ENCODE assay signal across 32 cellular contexts in the genomic region with DNA sequence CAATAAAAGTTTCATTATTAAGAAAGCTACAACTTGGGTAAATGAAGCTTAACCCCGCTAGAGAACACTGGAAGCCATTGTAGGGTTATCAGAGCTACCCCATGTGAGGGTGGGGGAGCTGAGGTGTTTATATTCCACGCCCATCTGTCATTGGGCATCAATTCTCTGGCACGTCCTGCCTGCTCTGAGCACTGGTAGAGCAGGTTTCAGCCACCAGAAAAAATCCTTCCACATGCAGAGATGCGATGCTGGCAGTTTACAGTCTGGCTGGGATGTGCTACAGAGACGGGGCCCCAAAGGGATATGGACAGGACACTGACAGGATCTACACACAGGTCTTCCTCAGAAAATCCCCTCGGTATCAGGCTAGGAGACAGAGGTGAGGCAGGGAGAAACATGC. TPM values are rescaled to one million over a fixed set of nuclear protein-coding genes. Genes with fewer than 3 reads are reported as not detected.
DNase-seq lines count a peak whose midpoint lies in the region; ATAC-seq, FAIRE-seq and TF ChIP-seq lines count a peak whose summit lies in the region.
"Had no signal": no experiment of that assay in that cellular context is flagged by ENCODE, and none has a peak within 500 bp of the region (broad histone marks: within the 10 kb centered on the region; RNA-seq: fewer than 3 reads in every experiment).

No MANE protein-coding gene starts in this region.

- DNase-seq in Calu3 = peak; percentile 66
- peak; percentile 32 for DNase-seq in NCI-H1048 (lab: John Stamatoyannopoulos, UW)
- DNase-seq in bronchial epithelial cell (ENCODE audit: low read depth) = peak; percentile 18
- no peak for DNase-seq in osteoblast (ENCODE audit: insufficient read length, low spot score, missing footprints)
- no peak for DNase-seq in islet precursor cell
- DNase-seq in erythroblast (lab: John Stamatoyannopoulos, UW) = no peak
- DNase-seq in osteocyte (ENCODE audit: extremely low spot score, unreplicated experiment) = no peak
- DNase-seq in activated T-cell treated with anti-CD3 and anti-CD28 coated beads, Interleukin-2, amount 50 U/mL, for 4 hours = no peak
- DNase-seq: ACHN; activated CD4-positive, alpha-beta T cell treated with anti-CD3 and anti-CD28 coated beads, Interleukin-2, amount 50 U/mL, for 1 hour; activated naive CD4-positive, alpha-beta T cell treated with anti-CD3 and anti-CD28 coated beads, Interleukin-2, amount 50 U/mL, for 16 hours; amygdala; BE2C; cortex of kidney; GM23248; hippocampal formation; KG1; mesendoderm; naive thymus-derived CD8-positive, alpha-beta T cell; NCI-H146; NCI-H446; occipital lobe; Peyer's patch; SIG-M5; T1000; transverse colon had no signal

- no peaks in the 10 kb centered on the region for H3K79me2 ChIP-seq in osteoblast (ENCODE audit: insufficient read depth, low read length)

- H3K36me3 ChIP-seq in bronchial epithelial cell (ENCODE audit: control insufficient read depth, insufficient read depth, low read length) (no peaks in the 10 kb centered on the region), osteoblast (ENCODE audit: insufficient read depth, low read length) (no peaks in the 10 kb centered on the region)
- H3K36me3 ChIP-seq: BE2C, gastroesophageal sphincter, Peyer's patch, transverse colon had no signal

- no peaks in the 10 kb centered on the region for H4K20me1 ChIP-seq in osteoblast (ENCODE audit: insufficient read depth, low read length)

- H3K27ac Mint-ChIP-seq in Calu3 (ENCODE audit: unreplicated experiment) (no peak overlapping the region), osteocyte (ENCODE audit: unreplicated experiment) (no peak overlapping the region)
- H3K27ac Mint-ChIP-seq: activated T-helper 1 cell treated with anti-CD3 and anti-CD28 coated beads, Interleukin-12 subunit alpha, Interleukin-12 subunit beta, Interleukin-2, Interleukin-4 antibody, amounts not matched to agents 30 ng/mL and 10 ng/mL and 1 ng/mL, durations not matched to agents 14 hours and 24 hours and 36 hours; naive thymus-derived CD8-positive, alpha-beta T cell; WTC11 had no signal

- H3K4me3 Mint-ChIP-seq in Calu3 (ENCODE audit: low read depth, unreplicated experiment) (no peak overlapping the region), osteocyte (ENCODE audit: unreplicated experiment) (no peak overlapping the region)
- no peak overlapping the region for H3K4me3 Mint-ChIP-seq in activated T-cell treated with anti-CD3 and anti-CD28 coated beads, Interleukin-2, amount 50 U/mL, for 4 hours
- H3K4me3 Mint-ChIP-seq: activated T-helper 1 cell treated with anti-CD3 and anti-CD28 coated beads, Interleukin-12 subunit alpha, Interleukin-12 subunit beta, Interleukin-2, Interleukin-4 antibody, amounts not matched to agents 30 ng/mL and 10 ng/mL and 1 ng/mL, durations not matched to agents 14 hours and 24 hours and 36 hours; naive thymus-derived CD8-positive, alpha-beta T cell; WTC11 had no signal

- H3K27ac ChIP-seq in osteoblast (ENCODE audit: low read depth, low read length) = no peak overlapping the region
- H3K27ac ChIP-seq: gastroesophageal sphincter, GM23248, Peyer's patch, skin epidermis, transverse colon had no signal

- CTCF ChIA-PET in Calu3 (lab: Charles Lee) = interaction anchor here (0.6 to 2.2 kb wide), 8 partner anchors 10 to 623 kb away, joined by 3 to 9 read pairs (median 4); no protein-coding TSS in a partner anchor

- intact Hi-C loops in Calu3 (cut with micrococcal nuclease; ENCODE audit: unreplicated experiment) = no loop called here

- H2AFZ ChIP-seq in osteoblast (ENCODE audit: low read length) = peak overlapping the region; percentile 28
- H2AFZ ChIP-seq: GM23248 had no signal

- H3K9me3 Mint-ChIP-seq in Calu3 (ENCODE audit: low read depth, unreplicated experiment) (no peaks in the 10 kb centered on the region), osteocyte (ENCODE audit: unreplicated experiment) (no peaks in the 10 kb centered on the region)
- no peaks in the 10 kb centered on the region for H3K9me3 Mint-ChIP-seq in activated T-cell treated with anti-CD3 and anti-CD28 coated beads, Interleukin-2, amount 50 U/mL, for 4 hours
- H3K9me3 Mint-ChIP-seq: activated T-helper 1 cell treated with anti-CD3 and anti-CD28 coated beads, Interleukin-12 subunit alpha, Interleukin-12 subunit beta, Interleukin-2, Interleukin-4 antibody, amounts not matched to agents 30 ng/mL and 10 ng/mL and 1 ng/mL, durations not matched to agents 14 hours and 24 hours and 36 hours; naive thymus-derived CD8-positive, alpha-beta T cell; WTC11 had no signal

- no peak for TF ChIP-seq CTCF in Calu3 (IDR thresholded peaks at IDR 0.05; ENCODE audit: unreplicated experiment)
- TF ChIP-seq CTCF in bronchial epithelial cell (IDR thresholded peaks at IDR 0.05; ENCODE audit: insufficient read depth, low read length, severe bottlenecking) = no peak
- TF ChIP-seq CTCF in osteoblast (IDR thresholded peaks at IDR 0.05; ENCODE audit: extremely low read depth, low read depth, low read length) = no peak
- no peak for TF ChIP-seq CTCF in osteocyte (IDR thresholded peaks at IDR 0.05)

- H3K27me3 ChIP-seq in bronchial epithelial cell (ENCODE audit: control insufficient read depth, insufficient read depth, low read length) = no peaks in the 10 kb centered on the region
- H3K27me3 ChIP-seq in osteoblast (ENCODE audit: insufficient read depth, low read length) = no peaks in the 10 kb centered on the region
- H3K27me3 ChIP-seq: BE2C, gastroesophageal sphincter, Peyer's patch, transverse colon had no signal

- FAIRE-seq in bronchial epithelial cell (lab: Jason Lieb, UNC) = peak; percentile 52
- FAIRE-seq: GM12878 had no signal

- H3K27me3 Mint-ChIP-seq in Calu3 (ENCODE audit: unreplicated experiment) (no peaks in the 10 kb centered on the region), osteocyte (ENCODE audit: unreplicated experiment) (peaks cover 6% of the 10 kb centered on the region)
- peaks cover 3% of the 10 kb centered on the region for H3K27me3 Mint-ChIP-seq in activated T-cell treated with anti-CD3 and anti-CD28 coated beads, Interleukin-2, amount 50 U/mL, for 4 hours (ENCODE audit: low read depth)

- no peaks in the 10 kb centered on the region for H3K36me3 Mint-ChIP-seq in Calu3 (ENCODE audit: insufficient read depth, unreplicated experiment)
- H3K36me3 Mint-ChIP-seq in osteocyte (ENCODE audit: unreplicated experiment) = no peaks in the 10 kb centered on the region
- no peaks in the 10 kb centered on the region for H3K36me3 Mint-ChIP-seq in activated T-cell treated with anti-CD3 and anti-CD28 coated beads, Interleukin-2, amount 50 U/mL, for 4 hours (ENCODE audit: insufficient read depth)
- H3K36me3 Mint-ChIP-seq: naive thymus-derived CD8-positive, alpha-beta T cell; WTC11 had no signal

- no peak for TF ChIP-seq POLR2A in erythroblast (IDR thresholded peaks at IDR 0.05; ENCODE audit: low read length)

- H3K4me1 Mint-ChIP-seq in Calu3 (ENCODE audit: low read depth, unreplicated experiment) (peaks cover 28% of the 10 kb centered on the region), osteocyte (ENCODE audit: unreplicated experiment) (no peaks in the 10 kb centered on the region)
- H3K4me1 Mint-ChIP-seq in activated T-cell treated with anti-CD3 and anti-CD28 coated beads, Interleukin-2, amount 50 U/mL, for 4 hours (ENCODE audit: low read depth) = no peaks in the 10 kb centered on the region
- H3K4me1 Mint-ChIP-seq: naive thymus-derived CD8-positive, alpha-beta T cell had no signal

- H3K4me3 ChIP-seq in bronchial epithelial cell (ENCODE audit: low read depth, low read length) = no peak overlapping the region
- H3K4me3 ChIP-seq in osteoblast (ENCODE audit: insufficient read depth, low read length) = no peak overlapping the region
- H3K4me3 ChIP-seq: gastroesophageal sphincter, GM12878, GM23248, Peyer's patch, skin epidermis, transverse colon had no signal

- no peak overlapping the region for H3K4me2 ChIP-seq in osteoblast (ENCODE audit: insufficient read depth, low read length)

- H3K4me1 ChIP-seq in osteoblast (ENCODE audit: insufficient read depth, low read length) = no peaks in the 10 kb centered on the region
- H3K4me1 ChIP-seq: gastroesophageal sphincter had no signal

- no peak for ATAC-seq in activated T-cell treated with anti-CD3 and anti-CD28 coated beads, Interleukin-2, amount 50 U/mL, for 4 hours
- ATAC-seq: gastroesophageal sphincter; GM12878; left lobe of liver; naive thymus-derived CD8-positive, alpha-beta T cell; WTC11 had no signal

- no TSS peak for BruUV-seq in Calu3 (replicated peaks; lab: Mats Ljungman, UMichigan)

- no peaks in the 10 kb centered on the region for H3K9me3 ChIP-seq in osteoblast (ENCODE audit: low read depth, low read length)
- H3K9me3 ChIP-seq: BE2C, gastroesophageal sphincter, Peyer's patch, transverse colon had no signal

RNA-seq across cellular contexts. Expression of a gene that starts 15.9 kb away (rescaled TPM):
- total RNA-seq in Calu3 (2022) (108 and 128 TPM in 2 replicates), bronchial epithelial cell (5.8 and 6.3 TPM in 2 replicates), osteoblast (1.1 and 1.5 TPM in 2 replicates), osteocyte (0.21 and 0.27 TPM in 2 replicates)
- 1 to 10 TPM in 1 of 3 donors, under 1 TPM in 2; 0.21 to 1.3 (median 0.56) TPM for total RNA-seq in activated T-cell treated with anti-CD3 and anti-CD28 coated beads, Interleukin-2, amount 50 U/mL, for 4 hours
- total RNA-seq: naive thymus-derived CD8-positive, alpha-beta T cell had no signal

Comparison
In these comparisons a context has a peak if more than half of its experiments do, and no peak if none do; other contexts are left out.
1. DNase-seq: peak in Calu3 (single experiment), NCI-H1048 (single experiment) and bronchial epithelial cell (single experiment); none in osteoblast (single experiment), islet precursor cell (single experiment), erythroblast (0 of 2), osteocyte (single experiment) and activated T-cell treated with anti-CD3 and anti-CD28 coated beads, Interleukin-2, amount 50 U/mL, for 4 hours (single experiment).
2. RNA of a gene that starts 15.9 kb away (total RNA-seq): 108 to 128 TPM in Calu3; 5.8 to 6.3 TPM in bronchial epithelial cell, 1.1 to 1.5 TPM in osteoblast, 0.21 to 1.3 TPM in activated T-cell treated with anti-CD3 and anti-CD28 coated beads, Interleukin-2, amount 50 U/mL, for 4 hours and 0.21 to 0.27 TPM in osteocyte; every median in the first group is over 10 times any median in the second.